In the genomic region with DNA sequence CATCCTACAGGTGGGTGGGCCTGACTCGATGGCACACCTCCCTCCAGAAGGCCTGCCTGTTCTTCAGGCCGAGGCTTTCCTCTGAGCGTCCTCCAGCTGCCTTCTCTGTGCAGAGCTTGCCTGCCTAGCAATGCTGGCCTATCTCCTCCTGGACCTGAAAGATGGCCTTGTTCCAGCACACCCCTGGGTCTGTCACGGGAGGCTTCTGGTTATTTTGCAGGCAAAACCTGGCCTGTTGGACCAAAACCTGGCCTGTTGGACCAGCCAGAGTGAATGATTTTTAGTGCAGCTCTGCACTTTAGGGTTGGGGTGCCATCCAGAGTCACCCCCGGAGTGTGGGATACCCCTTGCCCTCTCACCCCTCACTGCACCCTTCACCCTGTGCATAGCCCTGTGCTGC, we compare ENCODE assay signal across 24 cellular contexts.
"Had no signal": no experiment of that assay in that cellular context is flagged by ENCODE, and none has a peak within 500 bp of the region (broad histone marks: within the 10 kb centered on the region; RNA-seq: fewer than 3 reads in every experiment).

No MANE protein-coding gene starts in this region.

- H3K9me3 ChIP-seq: left lung, lower lobe of right lung, ovary, right atrium auricular region, right lobe of liver, tibial nerve, vagina had no signal

- H3K27ac ChIP-seq: left lung, lower lobe of right lung, neural progenitor cell, ovary, right atrium auricular region, right lobe of liver, tibial nerve, vagina had no signal

- ATAC-seq: left colon; left lung; natural killer cell; right lobe of liver; stimulated activated memory B cell treated with anti-CD40 and anti-IgM and Interleukin-4, amounts not matched to agents 10 μg/mL and 1 μg/mL and 100 μg/mL, for 72 hours; stimulated activated naive CD8-positive, alpha-beta T cell treated with anti-CD3 and anti-CD28 coated beads, Interleukin-15, amount 100 ng/mL, for 72 hours had no signal

- H2AFZ ChIP-seq: neural progenitor cell had no signal

- H3K9ac ChIP-seq: neural progenitor cell had no signal

- H3K4me1 ChIP-seq: left lung, lower lobe of right lung, right atrium auricular region, right lobe of liver, tibial nerve, vagina had no signal

- H3K27me3 ChIP-seq: left lung, neural progenitor cell, ovary, right atrium auricular region, right lobe of liver, tibial nerve, vagina had no signal

- H3K36me3 ChIP-seq: left lung, lower lobe of right lung, neural progenitor cell, ovary, right atrium auricular region, right lobe of liver, tibial nerve, vagina had no signal

- H3K4me3 ChIP-seq: left lung, lower lobe of right lung, neural progenitor cell, ovary, right atrium auricular region, right lobe of liver, smooth muscle cell, tibial nerve, vagina had no signal

- H3K4me2 ChIP-seq: neural progenitor cell, smooth muscle cell had no signal

- DNase-seq: immature natural killer cell; kidney; left colon; left lung; lower lobe of right lung; mammary epithelial cell; mesenchymal stem cell; naive B cell; natural killer cell; nephron progenitor cell; ovary; right lobe of liver; stimulated activated CD4-positive, alpha-beta T cell treated with anti-CD3 and anti-CD28 coated beads, Interleukin-1b, Interleukin-23, amount 100 ng/mL, for 48 hours; stimulated activated CD4-positive, alpha-beta T cell treated with anti-CD3 and anti-CD28 coated beads, Interleukin-2, amount 100 ng/mL, for 48 hours; stimulated activated CD4-positive, alpha-beta T cell treated with anti-CD3 and anti-CD28 coated beads, Interleukin-4, amount 100 ng/mL, for 4 hours; stimulated activated CD8-positive, alpha-beta memory T cell treated with anti-CD3 and anti-CD28 coated beads, Interleukin-4, amount 100 ng/mL, for 48 hours; stimulated activated naive CD4-positive, alpha-beta T cell treated with Interleukin-2 at 50 U/mL for 16 hours; stimulated activated naive CD8-positive, alpha-beta T cell treated with anti-CD3 and anti-CD28 coated beads, Interleukin-15, amount 100 ng/mL, for 72 hours had no signal
